In genomic region chr3:111311709-111312235, GRCh38 we compare ENCODE assay signal across 8 cellular contexts.
DNase-seq lines count a peak whose midpoint lies in the region; ATAC-seq and TF ChIP-seq lines count a peak whose summit lies in the region.

No MANE protein-coding gene starts in this region.

- H3K27ac Mint-ChIP-seq in activated T-helper 1 cell treated with anti-CD3 and anti-CD28 coated beads, Interleukin-12 subunit alpha, Interleukin-12 subunit beta, Interleukin-2, Interleukin-4 antibody, amounts not matched to agents 30 ng/mL and 10 ng/mL and 1 ng/mL, durations not matched to agents 14 hours and 24 hours and 36 hours: peak overlapping the region; percentile 92
- H3K27ac Mint-ChIP-seq in glutamatergic neuron (ENCODE audit: unreplicated experiment): no peak overlapping the region

- H3K4me3 Mint-ChIP-seq in activated T-helper 1 cell treated with anti-CD3 and anti-CD28 coated beads, Interleukin-12 subunit alpha, Interleukin-12 subunit beta, Interleukin-2, Interleukin-4 antibody, amounts not matched to agents 30 ng/mL and 10 ng/mL and 1 ng/mL, durations not matched to agents 14 hours and 24 hours and 36 hours: peak overlapping the region; percentile 45
- H3K4me3 Mint-ChIP-seq in glutamatergic neuron (ENCODE audit: unreplicated experiment): no peak overlapping the region

- no peaks in the 10 kb centered on the region for H3K9me3 Mint-ChIP-seq in activated T-helper 1 cell treated with anti-CD3 and anti-CD28 coated beads, Interleukin-12 subunit alpha, Interleukin-12 subunit beta, Interleukin-2, Interleukin-4 antibody, amounts not matched to agents 30 ng/mL and 10 ng/mL and 1 ng/mL, durations not matched to agents 14 hours and 24 hours and 36 hours
- no peaks in the 10 kb centered on the region for H3K9me3 Mint-ChIP-seq in glutamatergic neuron (ENCODE audit: unreplicated experiment)

- H3K27me3 ChIP-seq in left lung: no peaks in the 10 kb centered on the region

- H3K36me3 ChIP-seq in left lung: no peaks in the 10 kb centered on the region

- peaks cover 2% of the 10 kb centered on the region for H3K36me3 Mint-ChIP-seq in activated T-helper 1 cell treated with anti-CD3 and anti-CD28 coated beads, Interleukin-12 subunit alpha, Interleukin-12 subunit beta, Interleukin-2, Interleukin-4 antibody, amounts not matched to agents 30 ng/mL and 10 ng/mL and 1 ng/mL, durations not matched to agents 14 hours and 24 hours and 36 hours (ENCODE audit: low read depth)
- no peaks in the 10 kb centered on the region for H3K36me3 Mint-ChIP-seq in glutamatergic neuron (ENCODE audit: unreplicated experiment)

- H3K9me3 ChIP-seq in left lung: no peaks in the 10 kb centered on the region

- DNase-seq in A172 (ENCODE audit: low spot score) (peak; percentile 9), AG08396 (ENCODE audit: low spot score) (no peak), glutamatergic neuron (no peak), left lung (no peak), NCI-H2081 (lab: John Stamatoyannopoulos, UW) (no peak)
- no peak for DNase-seq in activated T-helper 1 cell treated with anti-CD3 and anti-CD28 coated beads, Interleukin-12 subunit alpha, Interleukin-12 subunit beta, Interleukin-2, Interleukin-4 antibody, amounts not matched to agents 30 ng/mL and 10 ng/mL and 1 ng/mL, durations not matched to agents 14 hours and 24 hours and 36 hours (ENCODE audit: low spot score)

- peaks cover 7 to 11% of the 10 kb centered on the region in 2 donors for H3K4me1 ChIP-seq in left lung

- ATAC-seq in GM19324 (IDR thresholded peaks at IDR 0.05; ENCODE audit: low FRiP score, unreplicated experiment): peak; percentile 89
- ATAC-seq in HG03103 (IDR thresholded peaks at IDR 0.05; ENCODE audit: low read depth, unreplicated experiment): peak; percentile 86
- no peak for ATAC-seq in left lung

- no peak overlapping the region for H3K27ac ChIP-seq in left lung

- H3K4me3 ChIP-seq in left lung: no peak overlapping the region

- TF ChIP-seq CTCF in glutamatergic neuron (IDR thresholded peaks at IDR 0.05; ENCODE audit: partially characterized antibody, unreplicated experiment) (no peak), left lung (IDR thresholded peaks at IDR 0.05) (no peak)

- intact Hi-C loops in activated T-helper 1 cell treated with anti-CD3 and anti-CD28 coated beads, Interleukin-12 subunit alpha, Interleukin-12 subunit beta, Interleukin-2, Interleukin-4 antibody, amounts not matched to agents 30 ng/mL and 10 ng/mL and 1 ng/mL, durations not matched to agents 14 hours and 24 hours and 36 hours (cut with micrococcal nuclease): loop anchor here (1.0 to 10.0 kb wide), 8 partner anchors 15 to 1507 kb away; partner anchors contain the start of gene CD96
- intact Hi-C loops in left lung (cut with DNase I): no loop called here

- H3K4me1 Mint-ChIP-seq in activated T-helper 1 cell treated with anti-CD3 and anti-CD28 coated beads, Interleukin-12 subunit alpha, Interleukin-12 subunit beta, Interleukin-2, Interleukin-4 antibody, amounts not matched to agents 30 ng/mL and 10 ng/mL and 1 ng/mL, durations not matched to agents 14 hours and 24 hours and 36 hours (ENCODE audit: low read depth): no peaks in the 10 kb centered on the region
- peaks cover 3% of the 10 kb centered on the region for H3K4me1 Mint-ChIP-seq in glutamatergic neuron (ENCODE audit: low read depth, unreplicated experiment)

- no peaks in the 10 kb centered on the region for H3K27me3 Mint-ChIP-seq in activated T-helper 1 cell treated with anti-CD3 and anti-CD28 coated beads, Interleukin-12 subunit alpha, Interleukin-12 subunit beta, Interleukin-2, Interleukin-4 antibody, amounts not matched to agents 30 ng/mL and 10 ng/mL and 1 ng/mL, durations not matched to agents 14 hours and 24 hours and 36 hours (ENCODE audit: insufficient read depth)
- peaks cover 2% of the 10 kb centered on the region for H3K27me3 Mint-ChIP-seq in glutamatergic neuron (ENCODE audit: unreplicated experiment)
